1 cellular context compared by ENCODE assay signal in genomic region chr12:806116-806805, GRCh38.
TF ChIP-seq lines count a peak whose summit lies in the region.

No MANE protein-coding gene starts in this region.

TF ChIP-seq in HEK293, 187 proteins besides CTCF, POLR2A, EP300 and RAD21 (continued from another document and continues in another):
- TF ChIP-seq ZNF114 (tag by site-specific recombination; IDR thresholded peaks at IDR 0.05) (no peak), ZNF280C (tag by site-specific recombination; IDR thresholded peaks at IDR 0.05) (no peak), SETDB1 (IDR thresholded peaks at IDR 0.05; ENCODE audit: insufficient read length, low read length) (peak; percentile 90), ZSCAN30 (tag by site-specific recombination; IDR thresholded peaks at IDR 0.05) (peak; percentile 85; the same call in 1 of the 2 replicates), YY2 (tag by site-specific recombination; IDR thresholded peaks at IDR 0.05) (no peak), ZBTB26 (tag by site-specific recombination; optimal IDR thresholded peaks at IDR 0.05) (no peak), ZNF518A (tag by site-specific recombination; conservative IDR thresholded peaks at IDR 0.05; ENCODE audit: low read depth) (no peak; the same call in 1 of the 2 replicates), ZSCAN5A (tag by site-specific recombination; IDR thresholded peaks at IDR 0.05) (no peak), HIC1 (tag by site-specific recombination; IDR thresholded peaks at IDR 0.05) (no peak), ZNF645 (tag by site-specific recombination; IDR thresholded peaks at IDR 0.05) (no peak), IKZF3 (tag by site-specific recombination; IDR thresholded peaks at IDR 0.05) (peak; percentile 92), ZNF791 (tag by site-specific recombination; IDR thresholded peaks at IDR 0.05) (no peak), ZNF623 (tag by site-specific recombination; IDR thresholded peaks at IDR 0.05) (no peak), MZF1 (tag by site-specific recombination; IDR thresholded peaks at IDR 0.05; ENCODE audit: borderline replicate concordance) (peak; percentile 89), ZNF449 (tag by site-specific recombination; IDR thresholded peaks at IDR 0.05) (peak; percentile 45; the same call in 1 of the 2 replicates), FEZF1 (tag by site-specific recombination; IDR thresholded peaks at IDR 0.05) (peak; percentile 98), ZNF366 (tag by site-specific recombination; conservative IDR thresholded peaks at IDR 0.05) (peak; percentile 91), ZNF76 (tag by site-specific recombination; IDR thresholded peaks at IDR 0.05; ENCODE audit: borderline replicate concordance, low read depth) (peak; percentile 66; the same call in 1 of the 2 replicates), ZNF626 (tag by site-specific recombination; IDR thresholded peaks at IDR 0.05) (no peak), ZNF501 (tag by site-specific recombination; IDR thresholded peaks at IDR 0.05) (peak; percentile 88), ZNF211 (tag by site-specific recombination; IDR thresholded peaks at IDR 0.05; ENCODE audit: low read depth) (no peak), ZNF704 (tag by site-specific recombination; IDR thresholded peaks at IDR 0.05) (no peak), BCL11A (tag by site-specific recombination; IDR thresholded peaks at IDR 0.05; ENCODE audit: low read depth) (peak; percentile 95), ZNF350 (tag by site-specific recombination; IDR thresholded peaks at IDR 0.05) (no peak), ZNF571 (tag by site-specific recombination; IDR thresholded peaks at IDR 0.05) (no peak), ZNF660 (tag by site-specific recombination; IDR thresholded peaks at IDR 0.05) (no peak), ZNF560 (tag by site-specific recombination; IDR thresholded peaks at IDR 0.05; ENCODE audit: borderline replicate concordance) (no peak), ZNF521 (tag by site-specific recombination; IDR thresholded peaks at IDR 0.05) (no peak), ZBTB11 (tag by site-specific recombination; conservative IDR thresholded peaks at IDR 0.05; ENCODE audit: low read depth) (no peak), PBX3 (CRISPR knock-in tag; IDR thresholded peaks at IDR 0.05) (no peak), OVOL3 (tag by site-specific recombination; IDR thresholded peaks at IDR 0.05) (peak; percentile 98), EGR2 (tag by site-specific recombination; IDR thresholded peaks at IDR 0.05; ENCODE audit: low read depth) (0 out of 2 replicates have a peak, but pooled peaks have one; percentile 26), ZNF433 (tag by site-specific recombination; IDR thresholded peaks at IDR 0.05; ENCODE audit: low read depth) (no peak)
